In the genomic region with DNA sequence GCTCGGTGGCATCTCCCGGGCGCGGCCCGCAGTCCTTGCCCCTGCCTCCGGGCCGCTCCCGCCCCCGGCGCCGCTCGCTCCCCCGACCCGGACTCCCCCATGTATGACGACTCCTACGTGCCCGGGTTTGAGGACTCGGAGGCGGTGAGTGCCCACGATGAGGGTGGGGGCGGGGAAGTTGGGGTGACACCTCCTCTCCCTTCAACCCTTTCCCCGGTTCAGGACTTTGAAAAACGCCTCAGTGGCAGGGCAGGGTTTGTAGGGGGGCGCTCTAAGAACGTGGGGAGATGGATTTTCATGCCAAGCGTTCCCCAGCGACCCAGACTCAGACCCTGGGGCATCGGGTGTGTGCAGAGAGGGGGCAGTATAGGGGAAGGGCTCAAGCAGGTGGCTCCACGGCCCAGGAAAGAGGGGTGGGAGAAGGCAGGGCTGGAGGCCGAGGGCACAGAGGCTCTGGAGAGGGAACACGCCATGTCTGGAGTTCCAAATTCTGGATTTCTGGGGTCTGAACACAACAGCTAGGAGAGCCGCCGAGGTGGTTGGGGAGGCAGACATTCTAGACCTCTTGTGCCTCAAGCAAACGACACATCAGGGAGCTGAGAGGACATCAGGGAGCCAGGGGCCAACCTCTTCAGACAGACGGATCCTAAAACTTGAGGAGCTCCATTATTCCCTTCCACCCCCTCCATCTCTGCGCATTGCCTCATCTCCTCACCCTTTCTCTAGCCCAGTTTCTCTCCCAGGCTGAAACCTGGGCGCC, we compare ENCODE assay signal across 8 cellular contexts. TPM values are rescaled to one million over a fixed set of nuclear protein-coding genes. Genes with fewer than 3 reads are reported as not detected.
A peak's percentile ranks its signal among the peaks of the same experiment; 100 is the strongest.
DNase-seq lines count a peak whose midpoint lies in the region; ATAC-seq, FAIRE-seq and TF ChIP-seq lines count a peak whose summit lies in the region.

No MANE protein-coding gene starts in this region.

- no peaks in the 10 kb centered on the region for H3K9me3 Mint-ChIP-seq in T-helper 2 cell treated with Interferon-gamma antibody and Interleukin-4, amounts not matched to agents 5 μg/mL and 100 μg/mL, for 36 hours
- no peaks in the 10 kb centered on the region for H3K9me3 Mint-ChIP-seq in progenitor cell of endocrine pancreas (ENCODE audit: low read depth)

- H3K9me1 ChIP-seq in endothelial cell of umbilical vein (replicated peaks; ENCODE audit: control insufficient read depth, extremely low read depth, insufficient read depth, low read length) = no peaks in the 10 kb centered on the region

- H3K9ac ChIP-seq in endothelial cell of umbilical vein (replicated peaks; ENCODE audit: extremely low read depth, insufficient read depth, low read length) = peak overlapping the region; percentile 32

- peaks cover 35% of the 10 kb centered on the region for H3K27me3 Mint-ChIP-seq in T-helper 2 cell treated with Interferon-gamma antibody and Interleukin-4, amounts not matched to agents 5 μg/mL and 100 μg/mL, for 36 hours (ENCODE audit: low read depth)
- peaks cover 12% of the 10 kb centered on the region for H3K27me3 Mint-ChIP-seq in progenitor cell of endocrine pancreas

- intact Hi-C loops in endothelial cell of umbilical vein (cut with micrococcal nuclease) = no loop called here

- CTCF ChIA-PET in endothelial cell of umbilical vein (lab: Charles Lee) = interaction anchor here (0.8 to 1.4 kb wide), 2 partner anchors 18 to 34 kb away, joined by 3 read pairs; no protein-coding TSS in a partner anchor

- no peaks in the 10 kb centered on the region for H4K20me1 ChIP-seq in endothelial cell of umbilical vein (replicated peaks; ENCODE audit: control insufficient read depth, extremely low read depth, insufficient read depth, low read length)

- H3K4me2 ChIP-seq in endothelial cell of umbilical vein (ENCODE audit: insufficient read depth, low read length) = peak overlapping the region; percentile 43

- no peaks in the 10 kb centered on the region for H3K9me3 ChIP-seq in endothelial cell of umbilical vein (replicated peaks; ENCODE audit: control insufficient read depth, insufficient read depth, low read length)

- peak; percentile 57 to 73 for DNase-seq in activated CD4-positive, alpha-beta T cell treated with anti-CD3 and anti-CD28 coated beads for 4 hours
- DNase-seq in activated CD4-positive, alpha-beta T cell treated with anti-CD3 and anti-CD28 coated beads for 48 hours = no peak
- DNase-seq in T-helper 2 cell treated with Interferon-gamma antibody and Interleukin-4, amounts not matched to agents 5 μg/mL and 100 μg/mL, for 36 hours (ENCODE audit: low spot score) = no peak
- DNase-seq in endothelial cell of umbilical vein (ENCODE audit: low read depth, low spot score) (peak; percentile 54), progenitor cell of endocrine pancreas (ENCODE audit: low spot score, unreplicated experiment) (no peak), GDM1 (lab: John Stamatoyannopoulos, UW) (no peak)

- peaks cover 0 to 7% of the 10 kb centered on the region in 2 experiments for H3K36me3 ChIP-seq in endothelial cell of umbilical vein (ENCODE audit: control insufficient read depth in 2 of 2, extremely low read depth in 1 of 2, insufficient read depth in 2 of 2, low read length in 2 of 2)

- H3K27ac ChIP-seq in endothelial cell of umbilical vein (ENCODE audit: insufficient read depth, low read depth, low read length) = no peak overlapping the region

- no peak for TF ChIP-seq POLR2A in endothelial cell of umbilical vein (IDR thresholded peaks at IDR 0.05; ENCODE audit: low read depth, low read length)

- H3K36me3 Mint-ChIP-seq in T-helper 2 cell treated with Interferon-gamma antibody and Interleukin-4, amounts not matched to agents 5 μg/mL and 100 μg/mL, for 36 hours (ENCODE audit: low read depth) = no peaks in the 10 kb centered on the region
- peaks cover 2% of the 10 kb centered on the region for H3K36me3 Mint-ChIP-seq in progenitor cell of endocrine pancreas (ENCODE audit: insufficient read depth)

- H3K4me1 ChIP-seq in endothelial cell of umbilical vein (ENCODE audit: control insufficient read depth, extremely low read depth, insufficient read depth, low read length) = peaks cover 16% of the 10 kb centered on the region

- FAIRE-seq in endothelial cell of umbilical vein (lab: Jason Lieb, UNC) = peak; percentile 24

- peak overlapping the region; percentile 79 for H3K4me3 Mint-ChIP-seq in T-helper 2 cell treated with Interferon-gamma antibody and Interleukin-4, amounts not matched to agents 5 μg/mL and 100 μg/mL, for 36 hours
- peak overlapping the region; percentile 92 for H3K4me3 Mint-ChIP-seq in progenitor cell of endocrine pancreas (ENCODE audit: low read depth)

- peak overlapping the region; percentile 34 for H2AFZ ChIP-seq in endothelial cell of umbilical vein (ENCODE audit: low read depth, low read length)

- no peak for ATAC-seq in HG02938 (IDR thresholded peaks at IDR 0.05; ENCODE audit: unreplicated experiment)
- no peak for ATAC-seq in HG02759 (IDR thresholded peaks at IDR 0.05; ENCODE audit: unreplicated experiment)

- H3K4me1 Mint-ChIP-seq in T-helper 2 cell treated with Interferon-gamma antibody and Interleukin-4, amounts not matched to agents 5 μg/mL and 100 μg/mL, for 36 hours (ENCODE audit: low read depth) = peaks cover 18% of the 10 kb centered on the region
- H3K4me1 Mint-ChIP-seq in progenitor cell of endocrine pancreas (ENCODE audit: low read depth) = peaks cover 27% of the 10 kb centered on the region

- H3K27ac Mint-ChIP-seq in T-helper 2 cell treated with Interferon-gamma antibody and Interleukin-4, amounts not matched to agents 5 μg/mL and 100 μg/mL, for 36 hours = no peak overlapping the region
- H3K27ac Mint-ChIP-seq in progenitor cell of endocrine pancreas = peak overlapping the region; percentile 81

- TSS peak; percentile 3 for BruUV-seq in endothelial cell of umbilical vein (replicated peaks; lab: Mats Ljungman, UMichigan)

- H3K79me2 ChIP-seq in endothelial cell of umbilical vein (ENCODE audit: control insufficient read depth, insufficient read depth, low read length) = no peaks in the 10 kb centered on the region

- TF ChIP-seq CTCF in endothelial cell of umbilical vein (IDR thresholded peaks at IDR 0.05; ENCODE audit: extremely low read depth in 1 of 2, insufficient read depth in 1 of 2, low read depth in 1 of 2, low read length in 2 of 2) = peak in 1 of 2 donors; percentile 51
- peak; percentile 39 for TF ChIP-seq CTCF in progenitor cell of endocrine pancreas (IDR thresholded peaks at IDR 0.05; ENCODE audit: unreplicated experiment)

- peak overlapping the region; percentile 49 to 77 (median 58) for H3K4me3 ChIP-seq in endothelial cell of umbilical vein (replicated peaks in 1 of 3; ENCODE audit: insufficient read depth in 1 of 3, low read depth in 1 of 3, low read length in 3 of 3)

- H3K27me3 ChIP-seq in endothelial cell of umbilical vein (ENCODE audit: control insufficient read depth in 2 of 2, insufficient read depth in 2 of 2, low read length in 2 of 2) = no peaks in the 10 kb centered on the region

- dilution Hi-C loops in endothelial cell of umbilical vein (cut with MboI; ENCODE audit: extremely low pct_ligation_motif_present, low sequenced_read_pairs) = no loop called here

- POLR2A ChIA-PET in endothelial cell of umbilical vein (lab: Charles Lee) = no interaction called here

RNA-seq across cellular contexts. Expression of a gene that starts 0.7 kb away (rescaled TPM):
- 61.8 and 64.2 TPM in 2 replicates for total RNA-seq in endothelial cell of umbilical vein
- polyA plus RNA-seq in endothelial cell of umbilical vein = 37.4 and 46.1 TPM in 2 replicates
- polyA plus RNA-seq in endothelial cell of umbilical vein (2011; cell fraction: cytosol; rRNA removed) = 30.0 and 36.5 TPM in 2 replicates
- 156 and 189 TPM in 2 replicates for polyA plus RNA-seq in endothelial cell of umbilical vein (2011; cell fraction: nucleus; rRNA removed)
- 66.0 and 66.8 TPM in 2 replicates for polyA plus RNA-seq in endothelial cell of umbilical vein (2012)
- 37.7 and 48.5 TPM in 2 replicates for polyA minus RNA-seq in endothelial cell of umbilical vein
- 5.2 TPM for polyA minus RNA-seq in endothelial cell of umbilical vein (2011; cell fraction: cytosol; rRNA and poly(A)+ RNA removed)
- 32.0 and 33.8 TPM in 2 replicates for polyA minus RNA-seq in endothelial cell of umbilical vein (2011; cell fraction: nucleus; rRNA and poly(A)+ RNA removed)
- 72.3 and 73.9 TPM in 2 replicates for total RNA-seq in progenitor cell of endocrine pancreas

RNA-seq across cellular contexts. Expression of a gene that starts 30.1 kb away (rescaled TPM):
- total RNA-seq in endothelial cell of umbilical vein (43.3 and 46.2 TPM in 2 replicates), progenitor cell of endocrine pancreas (120 and 128 TPM in 2 replicates)
- 37.0 and 38.7 TPM in 2 replicates for polyA plus RNA-seq in endothelial cell of umbilical vein
- 21.6 and 23.9 TPM in 2 replicates for polyA plus RNA-seq in endothelial cell of umbilical vein (2011; cell fraction: cytosol; rRNA removed)
- 130 and 157 TPM in 2 replicates for polyA plus RNA-seq in endothelial cell of umbilical vein (2011; cell fraction: nucleus; rRNA removed)
- polyA plus RNA-seq in endothelial cell of umbilical vein (2012) = 24.1 and 39.1 TPM in 2 replicates
- polyA minus RNA-seq in endothelial cell of umbilical vein = 68.8 and 77.8 TPM in 2 replicates
- polyA minus RNA-seq in endothelial cell of umbilical vein (2011; cell fraction: cytosol; rRNA and poly(A)+ RNA removed) = 35.4 TPM
- 36.8 and 52.4 TPM in 2 replicates for polyA minus RNA-seq in endothelial cell of umbilical vein (2011; cell fraction: nucleus; rRNA and poly(A)+ RNA removed)

RNA-seq across cellular contexts. Expression of a gene that starts 33.0 kb away (rescaled TPM):
- total RNA-seq in endothelial cell of umbilical vein = 101 and 107 TPM in 2 replicates
- polyA plus RNA-seq in endothelial cell of umbilical vein = 47.4 and 56.0 TPM in 2 replicates
- 59.5 and 70.1 TPM in 2 replicates for polyA plus RNA-seq in endothelial cell of umbilical vein (2011; cell fraction: cytosol; rRNA removed)
- polyA plus RNA-seq in endothelial cell of umbilical vein (2011; cell fraction: nucleus; rRNA removed) = 228 and 250 TPM in 2 replicates
- 97.9 and 115 TPM in 2 replicates for polyA plus RNA-seq in endothelial cell of umbilical vein (2012)
- 81.5 and 115 TPM in 2 replicates for polyA minus RNA-seq in endothelial cell of umbilical vein
- polyA minus RNA-seq in endothelial cell of umbilical vein (2011; cell fraction: cytosol; rRNA and poly(A)+ RNA removed) = 37.9 TPM
- 49.7 and 67.7 TPM in 2 replicates for polyA minus RNA-seq in endothelial cell of umbilical vein (2011; cell fraction: nucleus; rRNA and poly(A)+ RNA removed)
- total RNA-seq in progenitor cell of endocrine pancreas = 116 and 129 TPM in 2 replicates

RNA-seq across cellular contexts. Expression of a gene that starts 46.7 kb away (rescaled TPM):
- 4.0 and 4.4 TPM in 2 replicates for total RNA-seq in endothelial cell of umbilical vein
- polyA plus RNA-seq in endothelial cell of umbilical vein = 5.2 and 9.9 TPM in 2 replicates
- 9.8 and 11.5 TPM in 2 replicates for polyA plus RNA-seq in endothelial cell of umbilical vein (2011; cell fraction: cytosol; rRNA removed)
- 34.0 and 46.2 TPM in 2 replicates for polyA plus RNA-seq in endothelial cell of umbilical vein (2011; cell fraction: nucleus; rRNA removed)
- polyA plus RNA-seq in endothelial cell of umbilical vein (2012) = 10.9 and 17.4 TPM in 2 replicates
- 9.4 and 16.2 TPM in 2 replicates for polyA minus RNA-seq in endothelial cell of umbilical vein
- not detected for polyA minus RNA-seq in endothelial cell of umbilical vein (2011; cell fraction: cytosol; rRNA and poly(A)+ RNA removed)
- polyA minus RNA-seq in endothelial cell of umbilical vein (2011; cell fraction: nucleus; rRNA and poly(A)+ RNA removed) = 21.3 and 21.6 TPM in 2 replicates
- 12.4 and 12.5 TPM in 2 replicates for total RNA-seq in progenitor cell of endocrine pancreas

Comparison
In these comparisons a context has a peak if more than half of its experiments do, and no peak if none do; other contexts are left out.
1. DNase-seq: peak in activated CD4-positive, alpha-beta T cell treated with anti-CD3 and anti-CD28 coated beads for 4 hours (2 of 2) and endothelial cell of umbilical vein (single experiment); none in activated CD4-positive, alpha-beta T cell treated with anti-CD3 and anti-CD28 coated beads for 48 hours (single experiment), T-helper 2 cell treated with Interferon-gamma antibody and Interleukin-4, amounts not matched to agents 5 μg/mL and 100 μg/mL, for 36 hours (single experiment), progenitor cell of endocrine pancreas (single experiment) and GDM1 (single experiment).